ENCODE assay signal across 8 cellular contexts in the genomic region with DNA sequence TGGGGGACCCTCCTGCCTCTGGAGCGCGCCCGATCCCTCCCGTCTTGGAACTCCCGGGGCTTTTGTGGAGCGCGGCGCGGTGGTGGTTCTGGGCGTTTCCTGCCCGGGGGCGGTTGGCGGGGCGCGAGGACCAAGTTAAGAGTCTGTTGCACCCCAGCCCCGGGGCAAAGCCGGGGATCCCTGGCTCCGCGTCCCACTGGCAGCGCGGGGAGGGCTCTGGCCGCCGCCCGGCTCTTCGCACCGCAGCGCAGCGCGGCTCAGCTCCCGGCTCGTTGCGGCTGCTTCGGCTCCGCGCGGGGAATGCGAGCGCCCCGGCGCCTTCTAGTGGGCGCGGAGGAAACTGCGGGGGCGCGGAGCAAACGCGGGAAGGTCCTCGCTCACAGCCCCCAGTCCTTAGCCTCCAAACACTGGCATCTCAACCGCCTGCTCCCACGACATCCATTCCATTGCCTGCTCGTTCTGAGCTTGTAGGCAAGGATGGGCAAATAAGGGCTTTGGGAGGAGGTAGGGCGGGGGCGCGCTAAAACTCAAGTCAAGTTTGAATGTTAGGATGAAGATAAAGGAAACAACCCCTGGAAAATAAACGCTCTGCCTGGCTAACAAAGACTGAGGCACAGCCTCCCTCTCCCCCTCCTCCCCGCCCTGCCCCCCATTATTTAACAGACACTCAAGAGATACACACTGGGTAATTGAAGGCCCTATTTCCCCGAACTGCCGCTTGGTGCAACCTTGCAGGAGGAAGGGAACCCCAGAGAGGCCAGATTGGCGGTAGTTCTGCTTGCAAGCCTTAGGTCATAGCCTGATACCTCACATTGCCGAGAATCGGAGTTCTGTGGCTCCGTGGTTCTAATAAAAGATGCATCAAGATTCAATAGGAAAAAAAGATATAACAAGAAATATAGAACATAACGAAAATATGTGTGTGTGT. TPM values are rescaled to one million over a fixed set of nuclear protein-coding genes. Genes with fewer than 3 reads are reported as not detected.
A peak's percentile ranks its signal among the peaks of the same experiment; 100 is the strongest.
DNase-seq lines count a peak whose midpoint lies in the region; ATAC-seq, FAIRE-seq and TF ChIP-seq lines count a peak whose summit lies in the region.

B4GALNT1 (minus strand) TSS at position 304 of the 928 bp plus-strand sequence. CDS start 1,069 bp downstream, outside the sequence.

- FAIRE-seq in astrocyte (lab: Jason Lieb, UNC), result no peak

- H3K27me3 Mint-ChIP-seq in T-cell (peaks cover 27 to 56% of the 10 kb centered on the region in 2 donors), astrocyte (ENCODE audit: low read depth, unreplicated experiment) (peaks cover 51% of the 10 kb centered on the region)

- WGBS in hepatocyte (ENCODE audit: low lambda C conversion rate, missing lambda C conversion rate), result 6% methylated on average over 49 of the region's 63 CpGs

- TF ChIP-seq CTCF in astrocyte (IDR thresholded peaks at IDR 0.05; ENCODE audit: insufficient read depth, low read depth, low read length) (peak; percentile 49), hepatocyte (IDR thresholded peaks at IDR 0.05; ENCODE audit: poor library complexity) (peak; percentile 73), retinal pigment epithelial cell (conservative IDR thresholded peaks at IDR 0.05; ENCODE audit: low read depth, low read length) (peak; percentile 77)

- H3K27ac ChIP-seq in astrocyte (ENCODE audit: low read depth, low read length) (no peak within 1 kb of the TSS), hepatocyte (no peak within 1 kb of the TSS)

- no peaks in the 10 kb centered on the region for H3K36me3 Mint-ChIP-seq in T-cell
- H3K36me3 Mint-ChIP-seq in astrocyte (ENCODE audit: low read depth, unreplicated experiment), result no peaks in the 10 kb centered on the region

- CTCF ChIA-PET in T-cell (lab: Charles Lee), result interaction anchor here (0.6 to 1.7 kb wide), 12 partner anchors 9 to 206 kb away, joined by 3 to 11 read pairs (median 4); partner anchors contain the start of gene PIP4K2C (in 1 of the 2)

- H3K4me1 Mint-ChIP-seq in T-cell (peaks cover 0 to 13% (median 9%) of the 10 kb centered on the region in 3 donors), astrocyte (ENCODE audit: low read depth, unreplicated experiment) (no peaks in the 10 kb centered on the region)

- no peaks in the 10 kb centered on the region for H3K9me2 ChIP-seq in hepatocyte (replicated peaks; ENCODE audit: insufficient read depth)

- peak; percentile 57 for DNase-seq in GDM1 (lab: John Stamatoyannopoulos, UW)
- peak; percentile 92 for DNase-seq in H7
- peak; percentile 68 for DNase-seq in NCI-H1048 (lab: John Stamatoyannopoulos, UW)
- peak in 31 of 34 experiments; percentile 33 to 71 (median 48) for DNase-seq in T-cell
- no peak for DNase-seq in astrocyte (ENCODE audit: low read depth)
- peak; percentile 80 for DNase-seq in hepatocyte (ENCODE audit: low spot score)
- no peak for DNase-seq in retinal pigment epithelial cell (ENCODE audit: low read depth)

- ATAC-seq in T-cell (replicated peaks in 1 of 4), result peak; percentile 89 to 92 (median 90)
- ATAC-seq in HG03457 (IDR thresholded peaks at IDR 0.05; ENCODE audit: unreplicated experiment), result no peak

- H2AFZ ChIP-seq in astrocyte (ENCODE audit: low read depth, low read length) (peak within 1 kb of the TSS; percentile 83), hepatocyte (peak within 1 kb of the TSS; percentile 84)

- H3K36me3 ChIP-seq in H7 (replicated peaks; ENCODE audit: control insufficient read depth, insufficient read depth, low read length) (no peaks in the 10 kb centered on the region), astrocyte (ENCODE audit: insufficient read depth, low read length) (no peaks in the 10 kb centered on the region), hepatocyte (replicated peaks; ENCODE audit: insufficient read depth, low read depth) (no peaks in the 10 kb centered on the region)

- H3K9ac ChIP-seq in astrocyte (ENCODE audit: low read length), result peak within 1 kb of the TSS; percentile 60

- H3K9me3 Mint-ChIP-seq in T-cell, result no peaks in the 10 kb centered on the region
- H3K9me3 Mint-ChIP-seq in astrocyte (ENCODE audit: unreplicated experiment), result peaks cover 2% of the 10 kb centered on the region

- no peak within 1 kb of the TSS for H3K27ac Mint-ChIP-seq in T-cell
- H3K27ac Mint-ChIP-seq in astrocyte (ENCODE audit: unreplicated experiment), result no peak within 1 kb of the TSS

- H4K20me1 ChIP-seq in astrocyte (ENCODE audit: insufficient read depth, low read length), result no peaks in the 10 kb centered on the region
- no peaks in the 10 kb centered on the region for H4K20me1 ChIP-seq in hepatocyte (ENCODE audit: insufficient read depth, poor library complexity, severe bottlenecking)

- H3K9me3 ChIP-seq in astrocyte (ENCODE audit: insufficient read depth, low read depth, low read length) (no peaks in the 10 kb centered on the region), hepatocyte (ENCODE audit: low read depth) (no peaks in the 10 kb centered on the region)

- H3K4me2 ChIP-seq in astrocyte (ENCODE audit: low read length) (peak within 1 kb of the TSS; percentile 91), hepatocyte (peak within 1 kb of the TSS; percentile 99)

- H3K27me3 ChIP-seq in H7 (ENCODE audit: control insufficient read depth, insufficient read depth, low read length) (peaks cover 65% of the 10 kb centered on the region), astrocyte (ENCODE audit: insufficient read depth, low read length) (peaks cover 28% of the 10 kb centered on the region), hepatocyte (peaks cover 74% of the 10 kb centered on the region)

- H3K4me3 Mint-ChIP-seq in T-cell (peak within 1 kb of the TSS; percentile 47 to 73 (median 59)), astrocyte (ENCODE audit: unreplicated experiment) (peak within 1 kb of the TSS; percentile 70)

- peaks cover 5% of the 10 kb centered on the region for H3K4me1 ChIP-seq in astrocyte (ENCODE audit: insufficient read depth, low read length)
- peaks cover 6% of the 10 kb centered on the region for H3K4me1 ChIP-seq in hepatocyte (ENCODE audit: insufficient read depth)

- POLR2A ChIA-PET in T-cell (lab: Charles Lee), result no interaction called here

- H3K79me2 ChIP-seq in astrocyte (ENCODE audit: insufficient read depth, low read length) (no peaks in the 10 kb centered on the region), hepatocyte (no peaks in the 10 kb centered on the region)

- H3K4me3 ChIP-seq in H7 (ENCODE audit: insufficient read depth, low read depth, low read length) (peak within 1 kb of the TSS; percentile 49), astrocyte (ENCODE audit: insufficient read depth, low read depth, low read length) (peak within 1 kb of the TSS; percentile 62), hepatocyte (peak within 1 kb of the TSS; percentile 46), retinal pigment epithelial cell (ENCODE audit: low read length) (peak within 1 kb of the TSS; percentile 33)

RNA-seq across cellular contexts. Expression of gene B4GALNT1, which starts in this region (rescaled TPM):
- total RNA-seq in H7 (2014; rRNA removed; shearing (Covaris generic)), result 0.59 and 0.70 TPM in 2 replicates
- total RNA-seq in T-cell (under 1 TPM in 3 of 5 donors, not detected in 2; 0.16 to 0.54 (median 0.26) TPM), astrocyte (2.5 and 2.6 TPM in 2 replicates), hepatocyte (0.24 and 0.97 TPM in 2 replicates)
- polyA plus RNA-seq in hepatocyte, result 0.97 and 1.2 TPM in 2 replicates

Comparison
In these comparisons a context has a peak if more than half of its experiments do, and no peak if none do; other contexts are left out.
1. Peak in DNase-seq and H3K4me3 ChIP-seq in H7; RNA of the gene not detected or under 1 TPM.
2. Peak in DNase-seq and ATAC-seq in T-cell; RNA of the gene not detected or under 1 TPM.
3. DNase-seq: peak in GDM1 (single experiment), NCI-H1048 (single experiment) and hepatocyte (single experiment); none in astrocyte (single experiment) and retinal pigment epithelial cell (single experiment).
4. Peak in every context shown above with its lines, with median percentiles within 50 percentile points of each other: H3K4me3 ChIP-seq and CTCF ChIP-seq.